Comparison of ENCODE assay signal across 9 cellular contexts in genomic region chr17:82215095-82215971, GRCh38. TPM values are rescaled to one million over a fixed set of nuclear protein-coding genes. Genes with fewer than 3 reads are reported as not detected.
A peak's percentile ranks its signal among the peaks of the same experiment; 100 is the strongest.
DNase-seq lines count a peak whose midpoint lies in the region; ATAC-seq and TF ChIP-seq lines count a peak whose summit lies in the region.
"Had no signal": no experiment of that assay in that cellular context is flagged by ENCODE, and none has a peak within 500 bp of the region (broad histone marks: within the 10 kb centered on the region; RNA-seq: fewer than 3 reads in every experiment).

No MANE protein-coding gene starts in this region.

- H3K27me3 ChIP-seq in CD8-positive, alpha-beta memory T cell (ENCODE audit: insufficient read depth, low read length, poor library complexity, severe bottlenecking): no peaks in the 10 kb centered on the region
- H3K27me3 ChIP-seq: right atrium auricular region had no signal

- H3K36me3 ChIP-seq in CD8-positive, alpha-beta memory T cell (ENCODE audit: insufficient read depth, low read length): no peaks in the 10 kb centered on the region
- H3K36me3 ChIP-seq: right atrium auricular region had no signal

- no peak for TF ChIP-seq RAD21 in Ishikawa (IDR thresholded peaks at IDR 0.05; ENCODE audit: low read depth)

- ATAC-seq in GM18520 (IDR thresholded peaks at IDR 0.05; ENCODE audit: unreplicated experiment) (no peak), HG03280 (IDR thresholded peaks at IDR 0.05; ENCODE audit: unreplicated experiment) (no peak), GM21515 (IDR thresholded peaks at IDR 0.05; ENCODE audit: unreplicated experiment) (no peak)

- H3K27ac ChIP-seq in CD8-positive, alpha-beta memory T cell (ENCODE audit: low read depth, low read length): peak overlapping the region; percentile 48

- no peak overlapping the region for H3K4me3 ChIP-seq in CD8-positive, alpha-beta memory T cell (ENCODE audit: low read length)
- H3K4me3 ChIP-seq: right atrium auricular region had no signal

- H3K36me3 Mint-ChIP-seq in CD8-positive, alpha-beta memory T cell: no peaks in the 10 kb centered on the region
- H3K36me3 Mint-ChIP-seq in neural crest cell (ENCODE audit: low read depth): no peaks in the 10 kb centered on the region

- H3K4me1 ChIP-seq in CD8-positive, alpha-beta memory T cell (ENCODE audit: insufficient read depth, low read length): peaks cover 39% of the 10 kb centered on the region

- POLR2A ChIA-PET in CD8-positive, alpha-beta memory T cell (lab: Charles Lee): no interaction called here

- no peak for DNase-seq in CD8-positive, alpha-beta memory T cell
- DNase-seq in amniotic epithelial cell (ENCODE audit: low read depth) (peak; percentile 35), neural crest cell (ENCODE audit: low read depth, low spot score) (no peak), NCI-H526 treated with DMSO at 0.1 percent for 48 hours (lab: John Stamatoyannopoulos, UW) (no peak)

- CTCF ChIA-PET in CD8-positive, alpha-beta memory T cell (lab: Charles Lee): interaction anchor here (3.6 kb wide), 1 partner anchor 10 kb away, joined by 17 read pairs; no protein-coding TSS in a partner anchor

- peaks cover 0 to 3% of the 10 kb centered on the region in 2 donors for H3K27me3 Mint-ChIP-seq in CD8-positive, alpha-beta memory T cell
- no peaks in the 10 kb centered on the region for H3K27me3 Mint-ChIP-seq in neural crest cell (ENCODE audit: low read depth)

- TF ChIP-seq EP300 in Ishikawa (IDR thresholded peaks at IDR 0.05; ENCODE audit: borderline replicate concordance): no peak

- no peak for TF ChIP-seq CTCF in neural crest cell (conservative IDR thresholded peaks at IDR 0.05)

- peak overlapping the region in 6 of 7 donors; percentile 32 to 80 (median 57) for H3K4me3 Mint-ChIP-seq in CD8-positive, alpha-beta memory T cell
- H3K4me3 Mint-ChIP-seq in neural crest cell: peak overlapping the region; percentile 78

- H3K9me3 ChIP-seq in CD8-positive, alpha-beta memory T cell (ENCODE audit: low read length): no peaks in the 10 kb centered on the region
- H3K9me3 ChIP-seq: right atrium auricular region had no signal

- H3K27ac Mint-ChIP-seq in CD8-positive, alpha-beta memory T cell: peak overlapping the region; percentile 24 to 96 (median 88)
- H3K27ac Mint-ChIP-seq in neural crest cell (ENCODE audit: unreplicated experiment): no peak overlapping the region

- H3K9me3 Mint-ChIP-seq in CD8-positive, alpha-beta memory T cell: no peaks in the 10 kb centered on the region
- no peaks in the 10 kb centered on the region for H3K9me3 Mint-ChIP-seq in neural crest cell

- H3K4me1 Mint-ChIP-seq in CD8-positive, alpha-beta memory T cell: peaks cover 24 to 42% (median 27%) of the 10 kb centered on the region in 3 donors
- peaks cover 11% of the 10 kb centered on the region for H3K4me1 Mint-ChIP-seq in neural crest cell

TF ChIP-seq in Ishikawa, 13 proteins besides CTCF, POLR2A, EP300 and RAD21:
- TF ChIP-seq TCF12 (IDR thresholded peaks at IDR 0.05; ENCODE audit: low read depth) (peak; percentile 59), CREB1 (IDR thresholded peaks at IDR 0.05; ENCODE audit: low read depth) (no peak)

RNA-seq across cellular contexts. Expression of gene CCDC57, which starts 2.7 kb away (rescaled TPM):
- 10 to 100 TPM; 69.8 to 77.6 TPM for total RNA-seq in CD8-positive, alpha-beta memory T cell
- 39.2 TPM for polyA plus RNA-seq in CD8-positive, alpha-beta memory T cell
- total RNA-seq in neural crest cell: 47.5 and 50.3 TPM in 2 replicates

RNA-seq across cellular contexts. Expression of gene SLC16A3, which starts 13.5 kb away (rescaled TPM):
- total RNA-seq in CD8-positive, alpha-beta memory T cell: 10 to 100 TPM; 27.5 to 31.8 TPM
- 3.3 TPM for polyA plus RNA-seq in CD8-positive, alpha-beta memory T cell
- total RNA-seq in neural crest cell: 1.5 and 8.6 TPM in 2 replicates

RNA-seq across cellular contexts. Expression of gene CSNK1D, which starts 58.2 kb away (rescaled TPM):
- total RNA-seq in CD8-positive, alpha-beta memory T cell: 100 to 1,000 TPM; 129 to 141 TPM
- 74.6 TPM for polyA plus RNA-seq in CD8-positive, alpha-beta memory T cell
- total RNA-seq in neural crest cell: 163 and 165 TPM in 2 replicates
